Comparison of ENCODE assay signal across 24 cellular contexts in genomic region chr17:57582881-57583756, GRCh38.
"Had no signal": no experiment of that assay in that cellular context is flagged by ENCODE, and none has a peak within 500 bp of the region (broad histone marks: within the 10 kb centered on the region; RNA-seq: fewer than 3 reads in every experiment).

No MANE protein-coding gene starts in this region.

- H3K27ac ChIP-seq: body of pancreas, esophagus muscularis mucosa, gastroesophageal sphincter, heart left ventricle, left lung had no signal

- ATAC-seq: body of pancreas, gastroesophageal sphincter, left lung had no signal

- H3K4me3 ChIP-seq: body of pancreas, esophagus muscularis mucosa, gastroesophageal sphincter, heart left ventricle, left lung had no signal

- DNase-seq: activated CD4-positive, alpha-beta T cell treated with anti-CD3 and anti-CD28 coated beads, Interleukin-2, amount 50 U/mL, for 4 hours; activated CD4-positive, CD25-positive, alpha-beta regulatory T cell treated with anti-CD3 and anti-CD28 coated beads, Interleukin-2, amount 50 U/mL, for 72 hours; activated gamma-delta T cell treated with Interleukin-2 at 50 U/mL for 16 hours; activated naive CD8-positive, alpha-beta T cell treated with anti-CD3 and anti-CD28 coated beads for 36 hours; activated T-cell treated with anti-CD3 and anti-CD28 coated beads for 4 hours; amygdala; body of pancreas; effector CD8-positive, alpha-beta T cell; kidney; left lung; mammary epithelial cell; midbrain; nephron progenitor cell; nucleus accumbens; retina; stimulated activated CD4-positive, alpha-beta T cell treated with anti-CD3 and anti-CD28 coated beads, Interleukin-12 subunit alpha, Interleukin-12 subunit beta, amount 100 ng/mL, for 4 hours; stimulated activated CD4-positive, alpha-beta T cell treated with anti-CD3 and anti-CD28 coated beads, Interleukin-1b, Interleukin-23, amount 100 ng/mL, for 48 hours; stimulated activated CD8-positive, alpha-beta memory T cell treated with anti-CD3 and anti-CD28 coated beads, Interleukin-4, amount 100 ng/mL, for 48 hours; stimulated activated naive CD4-positive, alpha-beta T cell; SW 1271 had no signal

- H3K27me3 Mint-ChIP-seq: activated naive CD8-positive, alpha-beta T cell treated with anti-CD3 and anti-CD28 coated beads for 36 hours had no signal

- H3K27ac Mint-ChIP-seq: activated naive CD8-positive, alpha-beta T cell treated with anti-CD3 and anti-CD28 coated beads for 36 hours; activated T-helper 1 cell treated with anti-CD3 and anti-CD28 coated beads, Interleukin-12 subunit alpha, Interleukin-12 subunit beta, Interleukin-2, Interleukin-4 antibody, amounts not matched to agents 30 ng/mL and 10 ng/mL and 1 ng/mL, durations not matched to agents 14 hours and 24 hours and 36 hours; nephron progenitor cell had no signal

- H3K4me3 Mint-ChIP-seq: activated naive CD8-positive, alpha-beta T cell treated with anti-CD3 and anti-CD28 coated beads for 36 hours; activated T-helper 1 cell treated with anti-CD3 and anti-CD28 coated beads, Interleukin-12 subunit alpha, Interleukin-12 subunit beta, Interleukin-2, Interleukin-4 antibody, amounts not matched to agents 30 ng/mL and 10 ng/mL and 1 ng/mL, durations not matched to agents 14 hours and 24 hours and 36 hours; nephron progenitor cell had no signal

- H3K36me3 ChIP-seq: esophagus muscularis mucosa, gastroesophageal sphincter, heart left ventricle, left lung had no signal

- H3K4me1 ChIP-seq: body of pancreas had no signal

- H3K27me3 ChIP-seq: body of pancreas, esophagus muscularis mucosa, gastroesophageal sphincter, heart left ventricle, left lung had no signal

- H3K9me3 ChIP-seq: body of pancreas, esophagus muscularis mucosa, gastroesophageal sphincter, heart left ventricle, left lung had no signal
